8 cellular contexts compared by ENCODE assay signal in genomic region chr4:184746532-184746870, GRCh38. TPM values are rescaled to one million over a fixed set of nuclear protein-coding genes. Genes with fewer than 3 reads are reported as not detected.
DNase-seq lines count a peak whose midpoint lies in the region; ATAC-seq, FAIRE-seq and TF ChIP-seq lines count a peak whose summit lies in the region.

No MANE protein-coding gene starts in this region.

- H3K9me3 ChIP-seq in suprapubic skin = no peaks in the 10 kb centered on the region

- peak overlapping the region; percentile 83 for H3K27ac ChIP-seq in suprapubic skin

- no peak for TF ChIP-seq EP300 in suprapubic skin (IDR thresholded peaks at IDR 0.05)

- peaks cover 59% of the 10 kb centered on the region for H3K4me1 ChIP-seq in suprapubic skin

- no peak for FAIRE-seq in H54 (lab: Jason Lieb, UNC)
- peak; percentile 70 for FAIRE-seq in bronchial epithelial cell (lab: Jason Lieb, UNC)

- H3K27me3 ChIP-seq in bronchial epithelial cell (ENCODE audit: control insufficient read depth, insufficient read depth, low read length) (no peaks in the 10 kb centered on the region), suprapubic skin (no peaks in the 10 kb centered on the region)

- H3K4me3 ChIP-seq in bronchial epithelial cell (ENCODE audit: low read depth, low read length) = no peak overlapping the region
- H3K4me3 ChIP-seq in suprapubic skin = no peak overlapping the region

- WGBS in suprapubic skin = 6% methylated on average over 2 of the region's 2 CpGs

- DNase-seq in H54 (ENCODE audit: insufficient read length, low spot score) = peak; percentile 26
- peak; percentile 84 for DNase-seq in bronchial epithelial cell (ENCODE audit: low read depth)
- peak; percentile 81 for DNase-seq in kidney tubule cell (ENCODE audit: low spot score)
- no peak for DNase-seq in suprapubic skin (ENCODE audit: low spot score in 2 of 2)
- no peak for DNase-seq in GF-D8 (lab: John Stamatoyannopoulos, UW)
- no peak for DNase-seq in activated T-cell treated with anti-CD3 and anti-CD28 coated beads for 4 hours
- DNase-seq in NCI-H2081 treated with DMSO at 0.1 percent for 48 hours (lab: John Stamatoyannopoulos, UW) = no peak

- TF ChIP-seq CTCF in bronchial epithelial cell (IDR thresholded peaks at IDR 0.05; ENCODE audit: insufficient read depth, low read length, severe bottlenecking) (no peak), suprapubic skin (IDR thresholded peaks at IDR 0.05) (no peak)

- ATAC-seq in HG03196 (IDR thresholded peaks at IDR 0.05; ENCODE audit: unreplicated experiment) = no peak

- H3K36me3 ChIP-seq in bronchial epithelial cell (ENCODE audit: control insufficient read depth, insufficient read depth, low read length) = no peaks in the 10 kb centered on the region
- H3K36me3 ChIP-seq in suprapubic skin = no peaks in the 10 kb centered on the region

- TF ChIP-seq POLR2A in H54 (IDR thresholded peaks at IDR 0.05; ENCODE audit: low read depth, low read length) = no peak
- no peak for TF ChIP-seq POLR2A in suprapubic skin (IDR thresholded peaks at IDR 0.05)

RNA-seq across cellular contexts. Expression of gene CENPU, which starts 12.6 kb away (rescaled TPM):
- total RNA-seq in bronchial epithelial cell (1.9 and 2.1 TPM in 2 replicates), suprapubic skin (10 to 100 TPM in 2 of 4 donors, 1 to 10 TPM in 2; 5.4 to 29.8 (median 9.4) TPM)

Comparison
In these comparisons a context has a peak if more than half of its experiments do, and no peak if none do; other contexts are left out.
1. DNase-seq: peak in H54 (single experiment), bronchial epithelial cell (single experiment) and kidney tubule cell (single experiment); none in suprapubic skin (0 of 2), GF-D8 (single experiment), activated T-cell treated with anti-CD3 and anti-CD28 coated beads for 4 hours (single experiment) and NCI-H2081 treated with DMSO at 0.1 percent for 48 hours (single experiment).